26 cellular contexts compared by ENCODE assay signal in the genomic region with DNA sequence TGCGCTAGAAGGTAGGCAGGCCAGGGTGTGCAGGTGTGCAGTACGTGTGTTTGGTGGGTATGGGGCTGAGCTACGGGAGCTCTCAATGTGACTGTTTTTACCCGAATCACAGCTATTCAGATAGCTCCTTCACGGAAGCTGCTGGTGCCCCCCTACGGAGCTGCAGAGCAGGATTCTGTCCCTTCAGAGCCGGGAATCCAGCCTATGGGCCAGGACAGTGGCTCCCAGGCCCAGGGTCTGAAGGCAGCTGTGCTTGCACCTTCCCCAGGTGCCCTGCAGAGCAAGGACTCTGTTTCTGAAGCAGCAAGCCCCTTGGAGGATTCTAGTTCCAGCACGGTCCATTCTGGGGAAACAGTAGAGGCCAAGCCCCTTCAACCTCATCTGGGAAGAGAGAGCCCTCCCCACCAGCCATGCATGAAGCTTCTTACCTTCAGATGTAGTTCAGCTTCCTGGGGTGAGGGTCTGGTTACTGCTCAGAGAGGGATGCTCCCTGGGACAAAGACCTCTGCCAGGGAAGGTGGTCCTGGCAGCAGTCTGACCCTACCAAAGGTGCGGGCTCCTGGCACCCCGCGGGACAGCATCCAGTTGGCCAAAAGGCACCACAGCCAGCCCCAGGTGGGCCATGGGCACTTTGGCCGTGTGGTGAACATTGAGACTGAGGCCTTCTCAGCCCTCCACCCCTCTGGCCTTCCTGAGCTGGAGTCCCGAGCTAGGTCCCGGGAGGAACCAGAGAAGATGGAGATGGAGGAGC. TPM values are rescaled to one million over a fixed set of nuclear protein-coding genes. Genes with fewer than 3 reads are reported as not detected.
"Had no signal": no experiment of that assay in that cellular context is flagged by ENCODE, and none has a peak within 500 bp of the region (broad histone marks: within the 10 kb centered on the region; RNA-seq: fewer than 3 reads in every experiment).

No MANE protein-coding gene starts in this region.

- H3K27me3 ChIP-seq: esophagus squamous epithelium, heart right ventricle, neural progenitor cell, ovary, right lobe of liver, transverse colon, upper lobe of right lung, vagina had no signal

- H3K4me1 ChIP-seq: heart right ventricle, left ventricle myocardium inferior, lower lobe of right lung, right lobe of liver, transverse colon, upper lobe of right lung, vagina had no signal

- H3K27ac ChIP-seq: esophagus squamous epithelium, heart right ventricle, left ventricle myocardium inferior, lower lobe of right lung, neural progenitor cell, ovary, right lobe of liver, thoracic aorta, transverse colon, upper lobe of right lung, vagina had no signal

- ATAC-seq: effector memory CD8-positive, alpha-beta T cell; heart right ventricle; left colon; stimulated activated effector memory CD8-positive, alpha-beta T cell treated with anti-CD3 and anti-CD28 coated beads, Interleukin-12 subunit alpha, Interleukin-12 subunit beta, amount 100 ng/mL, for 72 hours; upper lobe of right lung had no signal

- H3K4me3 ChIP-seq: esophagus squamous epithelium, heart right ventricle, left ventricle myocardium inferior, lower lobe of right lung, neural progenitor cell, ovary, right lobe of liver, thoracic aorta, transverse colon, upper lobe of right lung, vagina had no signal

- H3K4me3 Mint-ChIP-seq: effector memory CD8-positive, alpha-beta T cell; nephron; neural progenitor cell; stimulated activated effector memory CD8-positive, alpha-beta T cell treated with anti-CD3 and anti-CD28 coated beads, Interleukin-12 subunit alpha, Interleukin-12 subunit beta, amount 100 ng/mL, for 72 hours had no signal

- H3K27ac Mint-ChIP-seq: effector memory CD8-positive, alpha-beta T cell; nephron; neural progenitor cell; stimulated activated effector memory CD8-positive, alpha-beta T cell treated with anti-CD3 and anti-CD28 coated beads, Interleukin-12 subunit alpha, Interleukin-12 subunit beta, amount 100 ng/mL, for 72 hours had no signal

- DNase-seq: cortex of kidney; effector memory CD8-positive, alpha-beta T cell; erythroblast; esophagus squamous epithelium; foreskin melanocyte; glutamatergic neuron; heart right ventricle; hippocampal formation; kidney glomerular epithelial cell; left colon; left ventricle myocardium inferior; lower lobe of right lung; nucleus accumbens; ovary; right lobe of liver; stimulated activated CD4-positive, alpha-beta T cell treated with anti-CD3 and anti-CD28 coated beads, Interleukin-2, amount 100 ng/mL, for 24 hours; stimulated activated CD4-positive, alpha-beta T cell treated with anti-CD3 and anti-CD28 coated beads, Interleukin-4, amount 100 ng/mL, for 24 hours; stimulated activated naive CD8-positive, alpha-beta T cell treated with anti-CD3 and anti-CD28 coated beads, Interleukin-15, Interleukin-2, amounts not matched to agents 100 U/mL and 50 U/mL, for 24 hours; transverse colon; upper lobe of right lung had no signal

- H3K36me3 Mint-ChIP-seq: stimulated activated effector memory CD8-positive, alpha-beta T cell treated with anti-CD3 and anti-CD28 coated beads, Interleukin-12 subunit alpha, Interleukin-12 subunit beta, amount 100 ng/mL, for 72 hours had no signal

- H3K4me1 Mint-ChIP-seq: stimulated activated effector memory CD8-positive, alpha-beta T cell treated with anti-CD3 and anti-CD28 coated beads, Interleukin-12 subunit alpha, Interleukin-12 subunit beta, amount 100 ng/mL, for 72 hours had no signal

- H3K36me3 ChIP-seq: heart right ventricle, lower lobe of right lung, neural progenitor cell, ovary, right lobe of liver, thoracic aorta, transverse colon, upper lobe of right lung, vagina had no signal

- H3K9me3 ChIP-seq: esophagus squamous epithelium, heart right ventricle, left ventricle myocardium inferior, lower lobe of right lung, ovary, right lobe of liver, thoracic aorta, transverse colon, upper lobe of right lung, vagina had no signal

- H3K9me3 Mint-ChIP-seq: effector memory CD8-positive, alpha-beta T cell; nephron; neural progenitor cell; stimulated activated effector memory CD8-positive, alpha-beta T cell treated with anti-CD3 and anti-CD28 coated beads, Interleukin-12 subunit alpha, Interleukin-12 subunit beta, amount 100 ng/mL, for 72 hours had no signal

RNA-seq across cellular contexts. Expression of a gene that starts 29.1 kb away (rescaled TPM):
- total RNA-seq: mononuclear cell had no signal
